ENCODE assay signal across 1 cellular context in the genomic region with DNA sequence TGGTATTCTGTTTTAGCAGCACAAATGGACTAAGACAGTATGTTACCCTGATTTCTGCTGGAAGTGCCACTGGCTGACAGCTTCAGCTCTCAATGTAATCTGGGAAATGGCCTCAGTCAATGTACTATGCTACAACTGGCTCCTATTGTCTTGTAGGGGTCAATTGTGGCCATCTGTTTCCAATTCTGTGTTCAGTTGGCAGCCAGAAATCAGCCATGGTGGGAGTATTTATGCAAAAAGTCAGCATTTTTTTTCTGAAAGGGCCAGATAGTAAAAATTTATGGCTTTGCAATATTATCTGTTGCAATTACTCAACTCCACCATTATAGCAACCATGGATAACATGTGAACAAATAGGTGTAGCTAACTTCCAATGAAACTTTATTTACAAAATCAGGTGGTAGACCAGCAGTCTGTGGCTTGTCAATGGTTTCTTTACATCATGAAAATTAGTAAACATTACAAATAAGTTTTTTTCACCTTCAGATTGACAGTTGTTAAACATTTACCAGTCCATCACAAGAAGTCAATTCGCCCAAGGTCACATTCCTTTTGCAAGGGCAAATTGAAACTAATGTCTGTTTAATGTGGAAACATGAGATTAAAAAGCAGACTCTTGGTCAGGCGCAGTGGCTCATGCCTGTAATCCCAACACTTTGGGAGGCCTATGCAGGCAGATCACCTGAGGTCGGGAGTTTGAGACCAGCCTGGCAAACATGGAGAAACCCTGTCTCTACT.
TF ChIP-seq lines count a peak whose summit lies in the region.

No MANE protein-coding gene starts in this region.

TF ChIP-seq in HepG2, 621 proteins besides CTCF, POLR2A, EP300 and RAD21 (continued from another document and continues in another):
- TF ChIP-seq, protein P1, sequence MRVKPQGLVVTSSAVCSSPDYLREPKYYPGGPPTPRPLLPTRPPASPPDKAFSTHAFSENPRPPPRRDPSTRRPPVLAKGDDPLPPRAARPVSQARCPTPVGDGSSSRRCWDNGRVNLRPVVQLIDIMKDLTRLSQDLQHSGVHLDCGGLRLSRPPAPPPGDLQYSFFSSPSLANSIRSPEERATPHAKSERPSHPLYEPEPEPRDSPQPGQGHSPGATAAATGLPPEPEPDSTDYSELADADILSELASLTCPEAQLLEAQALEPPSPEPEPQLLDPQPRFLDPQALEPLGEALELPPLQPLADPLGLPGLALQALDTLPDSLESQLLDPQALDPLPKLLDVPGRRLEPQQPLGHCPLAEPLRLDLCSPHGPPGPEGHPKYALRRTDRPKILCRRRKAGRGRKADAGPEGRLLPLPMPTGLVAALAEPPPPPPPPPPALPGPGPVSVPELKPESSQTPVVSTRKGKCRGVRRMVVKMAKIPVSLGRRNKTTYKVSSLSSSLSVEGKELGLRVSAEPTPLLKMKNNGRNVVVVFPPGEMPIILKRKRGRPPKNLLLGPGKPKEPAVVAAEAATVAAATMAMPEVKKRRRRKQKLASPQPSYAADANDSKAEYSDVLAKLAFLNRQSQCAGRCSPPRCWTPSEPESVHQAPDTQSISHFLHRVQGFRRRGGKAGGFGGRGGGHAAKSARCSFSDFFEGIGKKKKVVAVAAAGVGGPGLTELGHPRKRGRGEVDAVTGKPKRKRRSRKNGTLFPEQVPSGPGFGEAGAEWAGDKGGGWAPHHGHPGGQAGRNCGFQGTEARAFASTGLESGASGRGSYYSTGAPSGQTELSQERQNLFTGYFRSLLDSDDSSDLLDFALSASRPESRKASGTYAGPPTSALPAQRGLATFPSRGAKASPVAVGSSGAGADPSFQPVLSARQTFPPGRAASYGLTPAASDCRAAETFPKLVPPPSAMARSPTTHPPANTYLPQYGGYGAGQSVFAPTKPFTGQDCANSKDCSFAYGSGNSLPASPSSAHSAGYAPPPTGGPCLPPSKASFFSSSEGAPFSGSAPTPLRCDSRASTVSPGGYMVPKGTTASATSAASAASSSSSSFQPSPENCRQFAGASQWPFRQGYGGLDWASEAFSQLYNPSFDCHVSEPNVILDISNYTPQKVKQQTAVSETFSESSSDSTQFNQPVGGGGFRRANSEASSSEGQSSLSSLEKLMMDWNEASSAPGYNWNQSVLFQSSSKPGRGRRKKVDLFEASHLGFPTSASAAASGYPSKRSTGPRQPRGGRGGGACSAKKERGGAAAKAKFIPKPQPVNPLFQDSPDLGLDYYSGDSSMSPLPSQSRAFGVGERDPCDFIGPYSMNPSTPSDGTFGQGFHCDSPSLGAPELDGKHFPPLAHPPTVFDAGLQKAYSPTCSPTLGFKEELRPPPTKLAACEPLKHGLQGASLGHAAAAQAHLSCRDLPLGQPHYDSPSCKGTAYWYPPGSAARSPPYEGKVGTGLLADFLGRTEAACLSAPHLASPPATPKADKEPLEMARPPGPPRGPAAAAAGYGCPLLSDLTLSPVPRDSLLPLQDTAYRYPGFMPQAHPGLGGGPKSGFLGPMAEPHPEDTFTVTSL (CRISPR knock-in tag; IDR thresholded peaks at IDR 0.05; ENCODE audit: borderline replicate concordance): peak; percentile 95
- TF ChIP-seq NFIC (IDR thresholded peaks at IDR 0.05; ENCODE audit: low read length): no peak
- no peak for TF ChIP-seq ZMAT3 (CRISPR knock-in tag; conservative IDR thresholded peaks at IDR 0.05)
- TF ChIP-seq KDM1A (CRISPR knock-in tag; IDR thresholded peaks at IDR 0.05): peak; percentile 45; the same call in 1 of the 2 replicates
- TF ChIP-seq, protein P2, sequence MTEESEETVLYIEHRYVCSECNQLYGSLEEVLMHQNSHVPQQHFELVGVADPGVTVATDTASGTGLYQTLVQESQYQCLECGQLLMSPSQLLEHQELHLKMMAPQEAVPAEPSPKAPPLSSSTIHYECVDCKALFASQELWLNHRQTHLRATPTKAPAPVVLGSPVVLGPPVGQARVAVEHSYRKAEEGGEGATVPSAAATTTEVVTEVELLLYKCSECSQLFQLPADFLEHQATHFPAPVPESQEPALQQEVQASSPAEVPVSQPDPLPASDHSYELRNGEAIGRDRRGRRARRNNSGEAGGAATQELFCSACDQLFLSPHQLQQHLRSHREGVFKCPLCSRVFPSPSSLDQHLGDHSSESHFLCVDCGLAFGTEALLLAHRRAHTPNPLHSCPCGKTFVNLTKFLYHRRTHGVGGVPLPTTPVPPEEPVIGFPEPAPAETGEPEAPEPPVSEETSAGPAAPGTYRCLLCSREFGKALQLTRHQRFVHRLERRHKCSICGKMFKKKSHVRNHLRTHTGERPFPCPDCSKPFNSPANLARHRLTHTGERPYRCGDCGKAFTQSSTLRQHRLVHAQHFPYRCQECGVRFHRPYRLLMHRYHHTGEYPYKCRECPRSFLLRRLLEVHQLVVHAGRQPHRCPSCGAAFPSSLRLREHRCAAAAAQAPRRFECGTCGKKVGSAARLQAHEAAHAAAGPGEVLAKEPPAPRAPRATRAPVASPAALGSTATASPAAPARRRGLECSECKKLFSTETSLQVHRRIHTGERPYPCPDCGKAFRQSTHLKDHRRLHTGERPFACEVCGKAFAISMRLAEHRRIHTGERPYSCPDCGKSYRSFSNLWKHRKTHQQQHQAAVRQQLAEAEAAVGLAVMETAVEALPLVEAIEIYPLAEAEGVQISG (CRISPR knock-in tag; IDR thresholded peaks at IDR 0.05): 0 out of 2 replicates have a peak, but pooled peaks have one; percentile 16
- 0 out of 2 replicates have a peak, but pooled peaks have one; percentile 5 for TF ChIP-seq ZNF317 (CRISPR knock-in tag; IDR thresholded peaks at IDR 0.05)
- TF ChIP-seq, protein P3, sequence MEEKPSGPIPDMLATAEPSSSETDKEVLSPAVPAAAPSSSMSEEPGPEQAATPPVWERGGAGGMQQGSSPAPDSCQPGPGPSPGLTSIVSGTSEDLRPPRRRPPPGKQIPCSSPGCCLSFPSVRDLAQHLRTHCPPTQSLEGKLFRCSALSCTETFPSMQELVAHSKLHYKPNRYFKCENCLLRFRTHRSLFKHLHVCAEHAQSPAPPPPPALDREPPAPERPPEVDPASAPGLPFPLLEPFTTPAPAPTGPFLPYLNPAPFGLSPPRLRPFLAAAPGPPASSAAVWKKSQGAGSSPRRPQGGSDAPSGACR (CRISPR knock-in tag; IDR thresholded peaks at IDR 0.05): 0 out of 2 replicates have a peak, but pooled peaks have one; percentile 15
- 0 out of 2 replicates have a peak, but pooled peaks have one; percentile 56 for TF ChIP-seq ZSCAN9 (CRISPR knock-in tag; IDR thresholded peaks at IDR 0.05; ENCODE audit: borderline replicate concordance)
- TF ChIP-seq, protein P4, sequence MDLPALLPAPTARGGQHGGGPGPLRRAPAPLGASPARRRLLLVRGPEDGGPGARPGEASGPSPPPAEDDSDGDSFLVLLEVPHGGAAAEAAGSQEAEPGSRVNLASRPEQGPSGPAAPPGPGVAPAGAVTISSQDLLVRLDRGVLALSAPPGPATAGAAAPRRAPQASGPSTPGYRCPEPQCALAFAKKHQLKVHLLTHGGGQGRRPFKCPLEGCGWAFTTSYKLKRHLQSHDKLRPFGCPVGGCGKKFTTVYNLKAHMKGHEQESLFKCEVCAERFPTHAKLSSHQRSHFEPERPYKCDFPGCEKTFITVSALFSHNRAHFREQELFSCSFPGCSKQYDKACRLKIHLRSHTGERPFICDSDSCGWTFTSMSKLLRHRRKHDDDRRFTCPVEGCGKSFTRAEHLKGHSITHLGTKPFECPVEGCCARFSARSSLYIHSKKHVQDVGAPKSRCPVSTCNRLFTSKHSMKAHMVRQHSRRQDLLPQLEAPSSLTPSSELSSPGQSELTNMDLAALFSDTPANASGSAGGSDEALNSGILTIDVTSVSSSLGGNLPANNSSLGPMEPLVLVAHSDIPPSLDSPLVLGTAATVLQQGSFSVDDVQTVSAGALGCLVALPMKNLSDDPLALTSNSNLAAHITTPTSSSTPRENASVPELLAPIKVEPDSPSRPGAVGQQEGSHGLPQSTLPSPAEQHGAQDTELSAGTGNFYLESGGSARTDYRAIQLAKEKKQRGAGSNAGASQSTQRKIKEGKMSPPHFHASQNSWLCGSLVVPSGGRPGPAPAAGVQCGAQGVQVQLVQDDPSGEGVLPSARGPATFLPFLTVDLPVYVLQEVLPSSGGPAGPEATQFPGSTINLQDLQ (CRISPR knock-in tag; IDR thresholded peaks at IDR 0.05): no peak
- TF ChIP-seq, protein P5, sequence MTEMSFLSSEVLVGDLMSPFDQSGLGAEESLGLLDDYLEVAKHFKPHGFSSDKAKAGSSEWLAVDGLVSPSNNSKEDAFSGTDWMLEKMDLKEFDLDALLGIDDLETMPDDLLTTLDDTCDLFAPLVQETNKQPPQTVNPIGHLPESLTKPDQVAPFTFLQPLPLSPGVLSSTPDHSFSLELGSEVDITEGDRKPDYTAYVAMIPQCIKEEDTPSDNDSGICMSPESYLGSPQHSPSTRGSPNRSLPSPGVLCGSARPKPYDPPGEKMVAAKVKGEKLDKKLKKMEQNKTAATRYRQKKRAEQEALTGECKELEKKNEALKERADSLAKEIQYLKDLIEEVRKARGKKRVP (CRISPR knock-in tag; IDR thresholded peaks at IDR 0.05): peak in 1 of 2 experiments; percentile 69; a peak in 1 of 4 replicates
- peak; percentile 93 for TF ChIP-seq SALL1 (CRISPR knock-in tag; IDR thresholded peaks at IDR 0.05)
- 0 out of 2 replicates have a peak, but pooled peaks have one; percentile 49 for TF ChIP-seq RORA (CRISPR knock-in tag; IDR thresholded peaks at IDR 0.05)
- TF ChIP-seq KLF12 (CRISPR knock-in tag; IDR thresholded peaks at IDR 0.05; ENCODE audit: borderline replicate concordance): no peak
- TF ChIP-seq ZNF292 (CRISPR knock-in tag; IDR thresholded peaks at IDR 0.05; ENCODE audit: borderline replicate concordance, low read depth): 0 out of 2 replicates have a peak, but pooled peaks have one; percentile 34
- TF ChIP-seq ZNF629 (CRISPR knock-in tag; conservative IDR thresholded peaks at IDR 0.05): peak; percentile 33; the same call in 1 of the 2 replicates
- TF ChIP-seq, protein P6, sequence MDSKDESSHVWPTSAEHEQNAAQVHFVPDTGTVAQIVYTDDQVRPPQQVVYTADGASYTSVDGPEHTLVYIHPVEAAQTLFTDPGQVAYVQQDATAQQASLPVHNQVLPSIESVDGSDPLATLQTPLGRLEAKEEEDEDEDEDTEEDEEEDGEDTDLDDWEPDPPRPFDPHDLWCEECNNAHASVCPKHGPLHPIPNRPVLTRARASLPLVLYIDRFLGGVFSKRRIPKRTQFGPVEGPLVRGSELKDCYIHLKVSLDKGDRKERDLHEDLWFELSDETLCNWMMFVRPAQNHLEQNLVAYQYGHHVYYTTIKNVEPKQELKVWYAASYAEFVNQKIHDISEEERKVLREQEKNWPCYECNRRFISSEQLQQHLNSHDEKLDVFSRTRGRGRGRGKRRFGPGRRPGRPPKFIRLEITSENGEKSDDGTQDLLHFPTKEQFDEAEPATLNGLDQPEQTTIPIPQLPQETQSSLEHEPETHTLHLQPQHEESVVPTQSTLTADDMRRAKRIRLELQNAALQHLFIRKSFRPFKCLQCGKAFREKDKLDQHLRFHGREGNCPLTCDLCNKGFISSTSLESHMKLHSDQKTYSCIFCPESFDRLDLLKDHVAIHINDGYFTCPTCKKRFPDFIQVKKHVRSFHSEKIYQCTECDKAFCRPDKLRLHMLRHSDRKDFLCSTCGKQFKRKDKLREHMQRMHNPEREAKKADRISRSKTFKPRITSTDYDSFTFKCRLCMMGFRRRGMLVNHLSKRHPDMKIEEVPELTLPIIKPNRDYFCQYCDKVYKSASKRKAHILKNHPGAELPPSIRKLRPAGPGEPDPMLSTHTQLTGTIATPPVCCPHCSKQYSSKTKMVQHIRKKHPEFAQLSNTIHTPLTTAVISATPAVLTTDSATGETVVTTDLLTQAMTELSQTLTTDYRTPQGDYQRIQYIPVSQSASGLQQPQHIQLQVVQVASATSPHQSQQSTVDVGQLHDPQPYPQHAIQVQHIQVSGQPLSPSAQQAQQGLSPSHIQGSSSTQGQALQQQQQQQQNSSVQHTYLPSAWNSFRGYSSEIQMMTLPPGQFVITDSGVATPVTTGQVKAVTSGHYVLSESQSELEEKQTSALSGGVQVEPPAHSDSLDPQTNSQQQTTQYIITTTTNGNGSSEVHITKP (CRISPR knock-in tag; IDR thresholded peaks at IDR 0.05; ENCODE audit: low read depth): no peak
- TF ChIP-seq, protein P7, sequence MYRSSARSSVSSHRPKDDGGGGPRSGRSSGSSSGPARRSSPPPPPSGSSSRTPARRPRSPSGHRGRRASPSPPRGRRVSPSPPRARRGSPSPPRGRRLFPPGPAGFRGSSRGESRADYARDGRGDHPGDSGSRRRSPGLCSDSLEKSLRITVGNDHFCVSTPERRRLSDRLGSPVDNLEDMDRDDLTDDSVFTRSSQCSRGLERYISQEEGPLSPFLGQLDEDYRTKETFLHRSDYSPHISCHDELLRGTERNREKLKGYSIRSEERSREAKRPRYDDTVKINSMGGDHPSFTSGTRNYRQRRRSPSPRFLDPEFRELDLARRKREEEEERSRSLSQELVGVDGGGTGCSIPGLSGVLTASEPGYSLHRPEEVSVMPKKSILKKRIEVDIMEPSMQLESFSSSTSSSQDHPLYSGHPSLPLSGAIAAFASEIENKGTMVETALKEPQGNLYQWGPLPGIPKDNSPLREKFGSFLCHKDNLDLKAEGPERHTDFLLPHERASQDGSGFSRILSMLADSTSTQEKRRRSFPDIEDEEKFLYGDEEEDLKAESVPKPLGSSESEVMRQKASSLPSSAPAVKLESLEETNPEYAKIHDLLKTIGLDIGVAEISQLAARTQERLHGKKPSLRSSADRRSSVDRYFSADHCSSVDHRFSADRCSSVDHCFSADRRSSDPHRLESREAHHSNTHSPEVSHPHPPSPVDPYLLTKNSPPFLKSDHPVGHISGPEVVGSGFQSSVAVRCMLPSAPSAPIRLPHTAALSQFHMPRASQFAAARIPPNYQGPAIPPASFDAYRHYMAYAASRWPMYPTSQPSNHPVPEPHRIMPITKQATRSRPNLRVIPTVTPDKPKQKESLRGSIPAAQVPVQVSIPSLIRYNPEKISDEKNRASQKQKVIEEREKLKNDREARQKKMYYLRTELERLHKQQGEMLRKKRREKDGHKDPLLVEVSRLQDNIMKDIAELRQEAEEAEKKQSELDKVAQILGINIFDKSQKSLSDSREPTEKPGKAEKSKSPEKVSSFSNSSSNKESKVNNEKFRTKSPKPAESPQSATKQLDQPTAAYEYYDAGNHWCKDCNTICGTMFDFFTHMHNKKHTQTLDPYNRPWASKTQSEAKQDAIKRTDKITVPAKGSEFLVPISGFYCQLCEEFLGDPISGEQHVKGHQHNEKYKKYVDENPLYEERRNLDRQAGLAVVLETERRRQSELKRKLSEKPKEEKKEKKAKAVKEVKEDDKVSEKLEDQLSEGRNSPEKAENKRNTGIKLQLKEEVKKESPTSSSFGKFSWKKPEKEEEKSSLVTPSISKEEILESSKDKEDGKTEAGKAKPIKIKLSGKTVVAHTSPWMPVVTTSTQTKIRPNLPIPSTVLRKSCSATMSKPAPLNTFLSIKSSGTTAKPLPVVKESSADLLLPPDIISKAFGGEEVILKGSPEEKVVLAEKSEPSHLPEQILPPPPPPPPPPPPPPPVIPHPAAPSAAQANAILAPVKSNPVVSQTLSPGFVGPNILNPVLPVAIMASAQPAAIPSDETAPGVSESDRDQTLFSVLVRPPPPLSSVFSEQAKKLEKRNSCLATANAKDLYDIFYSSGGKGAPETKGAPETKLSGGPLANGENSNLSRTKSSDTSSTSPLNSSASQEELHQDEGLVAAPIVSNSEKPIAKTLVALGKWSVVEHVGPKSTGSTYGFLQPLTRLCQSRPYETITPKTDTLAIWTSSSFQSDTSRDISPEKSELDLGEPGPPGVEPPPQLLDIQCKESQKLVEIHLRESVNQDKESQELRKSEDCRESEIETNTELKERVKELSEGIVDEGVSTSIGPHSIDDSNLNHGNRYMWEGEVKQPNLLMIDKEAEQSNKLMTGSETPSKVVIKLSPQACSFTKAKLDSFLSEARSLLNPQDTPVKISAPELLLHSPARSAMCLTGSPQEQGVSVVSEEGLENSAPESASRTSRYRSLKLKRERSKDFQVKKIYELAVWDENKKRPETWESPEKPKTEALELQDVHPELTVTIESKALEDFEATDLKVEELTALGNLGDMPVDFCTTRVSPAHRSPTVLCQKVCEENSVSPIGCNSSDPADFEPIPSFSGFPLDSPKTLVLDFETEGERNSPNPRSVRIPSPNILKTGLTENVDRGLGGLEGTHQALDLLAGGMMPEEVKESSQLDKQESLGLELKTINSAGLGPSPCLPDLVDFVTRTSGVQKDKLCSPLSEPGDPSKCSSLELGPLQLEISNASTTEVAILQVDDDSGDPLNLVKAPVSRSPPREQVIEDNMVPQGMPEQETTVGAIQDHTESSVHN (CRISPR knock-in tag; IDR thresholded peaks at IDR 0.05): no peak
